In genomic region chr17:46922804-46923635, GRCh38 we compare ENCODE assay signal across 8 cellular contexts. TPM values are rescaled to one million over a fixed set of nuclear protein-coding genes. Genes with fewer than 3 reads are reported as not detected.
A peak's percentile ranks its signal among the peaks of the same experiment; 100 is the strongest.
DNase-seq lines count a peak whose midpoint lies in the region; ATAC-seq and TF ChIP-seq lines count a peak whose summit lies in the region.

Gene GOSR2 (plus strand): TSS chr17:46923160. CDS start chr17:46923193, 33 bp downstream.

- peak; percentile 93 for ATAC-seq in RWPE2 (ENCODE audit: low read depth)
- ATAC-seq in stimulated activated naive CD8-positive, alpha-beta T cell treated with anti-CD3 and anti-CD28 coated beads, Interleukin-15, Interleukin-2, amounts not matched to agents 100 U/mL and 50 U/mL, for 24 hours, result peak; percentile 98

- TF ChIP-seq CTCF in LNCaP clone FGC (IDR thresholded peaks at IDR 0.05; ENCODE audit: control insufficient read depth, extremely low read depth, insufficient read depth) (no peak), RWPE2 (IDR thresholded peaks at IDR 0.05; ENCODE audit: poor library complexity, severe bottlenecking) (no peak), nephron (IDR thresholded peaks at IDR 0.05; ENCODE audit: unreplicated experiment in 3 of 3) (no peak)

- H3K27me3 ChIP-seq in RWPE2 (ENCODE audit: insufficient read depth, poor library complexity, severe bottlenecking), result no peaks in the 10 kb centered on the region

- H3K36me3 Mint-ChIP-seq in activated T-helper 2 cell treated with anti-CD3 and anti-CD28 coated beads, Interferon-gamma antibody, Interleukin-2, Interleukin-4, amounts not matched to agents 10 μg/mL and 5 μg/mL and 100 μg/mL, durations not matched to agents 14 hours and 24 hours and 36 hours (ENCODE audit: low read depth), result peaks cover 17% of the 10 kb centered on the region
- H3K36me3 Mint-ChIP-seq in nephron (ENCODE audit: low read depth), result no peaks in the 10 kb centered on the region

- DNase-seq in EH (ENCODE audit: low read depth) (peak; percentile 90), GOT3 (lab: John Stamatoyannopoulos, UW) (peak; percentile 84), LNCaP clone FGC (ENCODE audit: low read depth) (peak; percentile 66), RWPE2 (ENCODE audit: low spot score) (peak; percentile 93), fibroblast of peridontal ligament (ENCODE audit: extremely low read depth) (peak; percentile 89)
- DNase-seq in activated T-helper 2 cell treated with anti-CD3 and anti-CD28 coated beads, Interferon-gamma antibody, Interleukin-2, Interleukin-4, amounts not matched to agents 10 μg/mL and 5 μg/mL and 100 μg/mL, durations not matched to agents 14 hours and 24 hours and 36 hours (ENCODE audit: low spot score), result peak; percentile 86
- peak; percentile 95 for DNase-seq in stimulated activated naive CD8-positive, alpha-beta T cell treated with anti-CD3 and anti-CD28 coated beads, Interleukin-15, Interleukin-2, amounts not matched to agents 100 U/mL and 50 U/mL, for 24 hours

- no peaks in the 10 kb centered on the region for H3K9me3 Mint-ChIP-seq in activated T-helper 2 cell treated with anti-CD3 and anti-CD28 coated beads, Interferon-gamma antibody, Interleukin-2, Interleukin-4, amounts not matched to agents 10 μg/mL and 5 μg/mL and 100 μg/mL, durations not matched to agents 14 hours and 24 hours and 36 hours
- H3K9me3 Mint-ChIP-seq in nephron, result no peaks in the 10 kb centered on the region

- peak within 1 kb of the TSS; percentile 92 for H3K4me3 Mint-ChIP-seq in activated T-helper 2 cell treated with anti-CD3 and anti-CD28 coated beads, Interferon-gamma antibody, Interleukin-2, Interleukin-4, amounts not matched to agents 10 μg/mL and 5 μg/mL and 100 μg/mL, durations not matched to agents 14 hours and 24 hours and 36 hours (ENCODE audit: low read depth)
- peak within 1 kb of the TSS; percentile 86 to 93 (median 92) for H3K4me3 Mint-ChIP-seq in nephron

- intact Hi-C loops in activated T-helper 2 cell treated with anti-CD3 and anti-CD28 coated beads, Interferon-gamma antibody, Interleukin-2, Interleukin-4, amounts not matched to agents 10 μg/mL and 5 μg/mL and 100 μg/mL, durations not matched to agents 14 hours and 24 hours and 36 hours (cut with micrococcal nuclease), result no loop called here

- no peaks in the 10 kb centered on the region for H3K27me3 Mint-ChIP-seq in activated T-helper 2 cell treated with anti-CD3 and anti-CD28 coated beads, Interferon-gamma antibody, Interleukin-2, Interleukin-4, amounts not matched to agents 10 μg/mL and 5 μg/mL and 100 μg/mL, durations not matched to agents 14 hours and 24 hours and 36 hours (ENCODE audit: low read depth)
- H3K27me3 Mint-ChIP-seq in nephron (ENCODE audit: low read depth), result no peaks in the 10 kb centered on the region

- peak within 1 kb of the TSS; percentile 74 for H3K27ac ChIP-seq in RWPE2 (ENCODE audit: poor library complexity, severe bottlenecking)

- peak within 1 kb of the TSS; percentile 100 for H3K27ac Mint-ChIP-seq in activated T-helper 2 cell treated with anti-CD3 and anti-CD28 coated beads, Interferon-gamma antibody, Interleukin-2, Interleukin-4, amounts not matched to agents 10 μg/mL and 5 μg/mL and 100 μg/mL, durations not matched to agents 14 hours and 24 hours and 36 hours
- peak within 1 kb of the TSS; percentile 100 for H3K27ac Mint-ChIP-seq in nephron

- H3K4me1 ChIP-seq in RWPE2 (ENCODE audit: insufficient read depth, poor library complexity, severe bottlenecking), result peaks cover 5% of the 10 kb centered on the region

- peaks cover 10% of the 10 kb centered on the region; the same call in 1 of the 2 replicates for H3K36me3 ChIP-seq in RWPE2 (ENCODE audit: low read depth)

- H3K4me3 ChIP-seq in LNCaP clone FGC (ENCODE audit: low read depth, low read length), result peak within 1 kb of the TSS; percentile 98
- peak within 1 kb of the TSS; percentile 82 for H3K4me3 ChIP-seq in RWPE2 (ENCODE audit: severe bottlenecking)

- H3K4me1 Mint-ChIP-seq in activated T-helper 2 cell treated with anti-CD3 and anti-CD28 coated beads, Interferon-gamma antibody, Interleukin-2, Interleukin-4, amounts not matched to agents 10 μg/mL and 5 μg/mL and 100 μg/mL, durations not matched to agents 14 hours and 24 hours and 36 hours (ENCODE audit: low read depth), result peaks cover 36% of the 10 kb centered on the region
- peaks cover 32% of the 10 kb centered on the region for H3K4me1 Mint-ChIP-seq in nephron

- H3K9me3 ChIP-seq in RWPE2 (ENCODE audit: severe bottlenecking), result no peaks in the 10 kb centered on the region

RNA-seq across cellular contexts. Expression of gene GOSR2, which starts in this region (rescaled TPM):
- total RNA-seq in activated T-helper 2 cell treated with anti-CD3 and anti-CD28 coated beads, Interferon-gamma antibody, Interleukin-2, Interleukin-4, amounts not matched to agents 10 μg/mL and 5 μg/mL and 100 μg/mL, durations not matched to agents 14 hours and 24 hours and 36 hours, result 53.9 and 60.4 TPM in 2 replicates

Comparison
In these comparisons a context has a peak if more than half of its experiments do, and no peak if none do; other contexts are left out.
1. Peak in every context shown above with its lines: DNase-seq, ATAC-seq, H3K4me3 ChIP-seq and H3K27ac ChIP-seq.